2 cellular contexts compared by ENCODE assay signal in the genomic region with DNA sequence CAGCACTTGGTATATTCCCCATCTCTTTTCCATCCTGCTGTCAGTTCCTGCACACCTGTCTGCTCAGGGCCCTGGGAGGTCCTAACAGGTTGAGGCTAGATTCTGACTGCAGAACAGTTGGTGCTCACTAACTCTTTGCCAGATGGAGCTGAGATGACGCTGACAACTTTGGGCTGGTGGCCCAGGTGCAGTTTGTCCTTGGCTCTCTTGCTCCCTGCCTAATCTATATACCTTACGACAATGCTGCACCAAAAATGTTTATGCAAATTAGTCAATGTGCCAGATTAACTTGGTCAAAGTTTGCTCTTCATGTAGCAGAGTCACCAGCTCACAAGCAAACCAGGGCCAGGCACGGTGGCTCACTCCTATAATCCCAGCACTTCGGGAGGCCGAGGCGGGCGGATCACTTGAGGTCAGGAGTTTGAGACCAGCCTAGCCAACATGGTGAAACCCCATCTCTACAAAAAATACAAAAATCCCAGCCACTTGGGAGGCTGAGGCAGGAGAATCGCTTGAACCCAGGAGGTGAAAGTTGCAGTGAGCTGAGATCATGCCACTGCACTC. TPM values are rescaled to one million over a fixed set of nuclear protein-coding genes. Genes with fewer than 3 reads are reported as not detected.
"Had no signal": no experiment of that assay in that cellular context is flagged by ENCODE, and none has a peak within 500 bp of the region (broad histone marks: within the 10 kb centered on the region; RNA-seq: fewer than 3 reads in every experiment).

No MANE protein-coding gene starts in this region.

RNA-seq across cellular contexts. Expression of a gene that starts 26.0 kb away (rescaled TPM):
- total RNA-seq: activated CD4-positive, alpha-beta memory T cell treated with anti-CD3 and anti-CD28 coated beads for 36 hours had no signal
- polyA plus RNA-seq: neural cell had no signal
